ENCODE assay signal across 3 cellular contexts in genomic region chr9:96618209-96619108, GRCh38.
TF ChIP-seq lines count a peak whose summit lies in the region.

No MANE protein-coding gene starts in this region.

TF ChIP-seq in A549, 52 proteins besides CTCF, POLR2A, EP300 and RAD21 (continues in another document):
- TF ChIP-seq, protein P1, sequence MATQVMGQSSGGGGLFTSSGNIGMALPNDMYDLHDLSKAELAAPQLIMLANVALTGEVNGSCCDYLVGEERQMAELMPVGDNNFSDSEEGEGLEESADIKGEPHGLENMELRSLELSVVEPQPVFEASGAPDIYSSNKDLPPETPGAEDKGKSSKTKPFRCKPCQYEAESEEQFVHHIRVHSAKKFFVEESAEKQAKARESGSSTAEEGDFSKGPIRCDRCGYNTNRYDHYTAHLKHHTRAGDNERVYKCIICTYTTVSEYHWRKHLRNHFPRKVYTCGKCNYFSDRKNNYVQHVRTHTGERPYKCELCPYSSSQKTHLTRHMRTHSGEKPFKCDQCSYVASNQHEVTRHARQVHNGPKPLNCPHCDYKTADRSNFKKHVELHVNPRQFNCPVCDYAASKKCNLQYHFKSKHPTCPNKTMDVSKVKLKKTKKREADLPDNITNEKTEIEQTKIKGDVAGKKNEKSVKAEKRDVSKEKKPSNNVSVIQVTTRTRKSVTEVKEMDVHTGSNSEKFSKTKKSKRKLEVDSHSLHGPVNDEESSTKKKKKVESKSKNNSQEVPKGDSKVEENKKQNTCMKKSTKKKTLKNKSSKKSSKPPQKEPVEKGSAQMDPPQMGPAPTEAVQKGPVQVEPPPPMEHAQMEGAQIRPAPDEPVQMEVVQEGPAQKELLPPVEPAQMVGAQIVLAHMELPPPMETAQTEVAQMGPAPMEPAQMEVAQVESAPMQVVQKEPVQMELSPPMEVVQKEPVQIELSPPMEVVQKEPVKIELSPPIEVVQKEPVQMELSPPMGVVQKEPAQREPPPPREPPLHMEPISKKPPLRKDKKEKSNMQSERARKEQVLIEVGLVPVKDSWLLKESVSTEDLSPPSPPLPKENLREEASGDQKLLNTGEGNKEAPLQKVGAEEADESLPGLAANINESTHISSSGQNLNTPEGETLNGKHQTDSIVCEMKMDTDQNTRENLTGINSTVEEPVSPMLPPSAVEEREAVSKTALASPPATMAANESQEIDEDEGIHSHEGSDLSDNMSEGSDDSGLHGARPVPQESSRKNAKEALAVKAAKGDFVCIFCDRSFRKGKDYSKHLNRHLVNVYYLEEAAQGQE (IDR thresholded peaks at IDR 0.05): no peak
- TF ChIP-seq, protein P2, sequence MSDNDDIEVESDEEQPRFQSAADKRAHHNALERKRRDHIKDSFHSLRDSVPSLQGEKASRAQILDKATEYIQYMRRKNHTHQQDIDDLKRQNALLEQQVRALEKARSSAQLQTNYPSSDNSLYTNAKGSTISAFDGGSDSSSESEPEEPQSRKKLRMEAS (IDR thresholded peaks at IDR 0.05): peak; percentile 43
- TF ChIP-seq HOXB5 (CRISPR knock-in tag; IDR thresholded peaks at IDR 0.05): 0 out of 2 replicates have a peak, but pooled peaks have one; percentile 16
- no peak for TF ChIP-seq CHD2 (IDR thresholded peaks at IDR 0.05; ENCODE audit: low read length, partially characterized antibody)
- TF ChIP-seq MAFK (IDR thresholded peaks at IDR 0.05; ENCODE audit: partially characterized antibody): peak; percentile 90
- peak; percentile 32; the same call in 1 of the 2 replicates for TF ChIP-seq E2F6 (IDR thresholded peaks at IDR 0.05; ENCODE audit: borderline replicate concordance, low read depth)
- no peak for TF ChIP-seq NPAS2 (CRISPR knock-in tag; IDR thresholded peaks at IDR 0.05; ENCODE audit: borderline replicate concordance)
- TF ChIP-seq BCL3 (IDR thresholded peaks at IDR 0.05): no peak
- TF ChIP-seq HMGXB4 (CRISPR knock-in tag; IDR thresholded peaks at IDR 0.05; ENCODE audit: borderline replicate concordance): no peak

TF ChIP-seq in HEK293, 187 proteins besides CTCF, POLR2A, EP300 and RAD21 (continues in another document):
- TF ChIP-seq ZNF169 (tag by site-specific recombination; IDR thresholded peaks at IDR 0.05) (no peak), FEZF1 (tag by site-specific recombination; IDR thresholded peaks at IDR 0.05) (peak; percentile 75), GLI4 (tag by site-specific recombination; IDR thresholded peaks at IDR 0.05) (no peak), ZNF791 (tag by site-specific recombination; IDR thresholded peaks at IDR 0.05) (no peak), ZNF211 (tag by site-specific recombination; IDR thresholded peaks at IDR 0.05; ENCODE audit: low read depth) (no peak), ZSCAN30 (tag by site-specific recombination; IDR thresholded peaks at IDR 0.05) (no peak), ZBTB48 (tag by site-specific recombination; IDR thresholded peaks at IDR 0.05) (peak; percentile 44), INSM2 (tag by site-specific recombination; IDR thresholded peaks at IDR 0.05) (peak; percentile 79), ZNF174 (tag by site-specific recombination; IDR thresholded peaks at IDR 0.05) (no peak), ZNF707 (tag by site-specific recombination; IDR thresholded peaks at IDR 0.05) (no peak), KLF10 (tag by site-specific recombination; IDR thresholded peaks at IDR 0.05) (peak; percentile 56; the same call in 1 of the 2 replicates), ZNF354C (tag by site-specific recombination; IDR thresholded peaks at IDR 0.05; ENCODE audit: borderline replicate concordance, low read depth) (no peak), ZNF114 (tag by site-specific recombination; IDR thresholded peaks at IDR 0.05) (no peak), YY1 (tag by site-specific recombination; IDR thresholded peaks at IDR 0.05) (no peak), ZFP69B (tag by site-specific recombination; IDR thresholded peaks at IDR 0.05) (no peak), ZSCAN4 (tag by site-specific recombination; IDR thresholded peaks at IDR 0.05) (no peak), ZNF561 (tag by site-specific recombination; IDR thresholded peaks at IDR 0.05; ENCODE audit: borderline replicate concordance) (no peak), GLIS2 (tag by site-specific recombination; IDR thresholded peaks at IDR 0.05) (peak; percentile 94), ZNF366 (tag by site-specific recombination; conservative IDR thresholded peaks at IDR 0.05) (no peak; the same call in 1 of the 2 replicates), ZNF274 (IDR thresholded peaks at IDR 0.05; ENCODE audit: low read length) (no peak), ZNF274 (tag by site-specific recombination; IDR thresholded peaks at IDR 0.05; ENCODE audit: borderline replicate concordance) (no peak)
- TF ChIP-seq, protein P3, sequence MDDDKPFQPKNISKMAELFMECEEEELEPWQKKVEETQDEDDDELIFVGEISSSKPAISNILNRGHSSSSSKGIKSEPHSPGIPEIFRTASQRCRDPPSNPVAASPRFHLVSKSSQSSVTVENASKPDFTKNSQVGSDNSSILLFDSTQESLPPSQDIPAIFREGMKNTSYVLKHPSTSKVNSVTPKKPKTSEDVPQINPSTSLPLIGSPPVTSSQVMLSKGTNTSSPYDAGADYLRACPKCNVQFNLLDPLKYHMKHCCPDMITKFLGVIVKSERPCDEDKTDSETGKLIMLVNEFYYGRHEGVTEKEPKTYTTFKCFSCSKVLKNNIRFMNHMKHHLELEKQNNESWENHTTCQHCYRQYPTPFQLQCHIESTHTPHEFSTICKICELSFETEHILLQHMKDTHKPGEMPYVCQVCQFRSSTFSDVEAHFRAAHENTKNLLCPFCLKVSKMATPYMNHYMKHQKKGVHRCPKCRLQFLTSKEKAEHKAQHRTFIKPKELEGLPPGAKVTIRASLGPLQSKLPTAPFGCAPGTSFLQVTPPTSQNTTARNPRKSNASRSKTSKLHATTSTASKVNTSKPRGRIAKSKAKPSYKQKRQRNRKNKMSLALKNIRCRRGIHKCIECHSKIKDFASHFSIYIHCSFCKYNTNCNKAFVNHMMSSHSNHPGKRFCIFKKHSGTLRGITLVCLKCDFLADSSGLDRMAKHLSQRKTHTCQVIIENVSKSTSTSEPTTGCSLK (tag by site-specific recombination; IDR thresholded peaks at IDR 0.05): no peak
- TF ChIP-seq, protein P4, sequence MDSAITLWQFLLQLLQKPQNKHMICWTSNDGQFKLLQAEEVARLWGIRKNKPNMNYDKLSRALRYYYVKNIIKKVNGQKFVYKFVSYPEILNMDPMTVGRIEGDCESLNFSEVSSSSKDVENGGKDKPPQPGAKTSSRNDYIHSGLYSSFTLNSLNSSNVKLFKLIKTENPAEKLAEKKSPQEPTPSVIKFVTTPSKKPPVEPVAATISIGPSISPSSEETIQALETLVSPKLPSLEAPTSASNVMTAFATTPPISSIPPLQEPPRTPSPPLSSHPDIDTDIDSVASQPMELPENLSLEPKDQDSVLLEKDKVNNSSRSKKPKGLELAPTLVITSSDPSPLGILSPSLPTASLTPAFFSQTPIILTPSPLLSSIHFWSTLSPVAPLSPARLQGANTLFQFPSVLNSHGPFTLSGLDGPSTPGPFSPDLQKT (IDR thresholded peaks at IDR 0.05; ENCODE audit: borderline replicate concordance, low read depth, low read length): no peak

TF ChIP-seq in H1, 55 proteins besides CTCF, POLR2A, EP300 and RAD21:
- no peak for TF ChIP-seq YY1 (IDR thresholded peaks at IDR 0.05; ENCODE audit: low read depth, low read length)
- TF ChIP-seq PHF8 (conservative IDR thresholded peaks at IDR 0.05; ENCODE audit: low read depth, low read length): 0 out of 2 replicates have a peak, but pooled peaks have one; percentile 37
- peak; percentile 36 for TF ChIP-seq ASH2L (IDR thresholded peaks at IDR 0.05; ENCODE audit: low read length)
TF ChIP-seq in H1: peak in this region for 2.
